10 cellular contexts compared by ENCODE assay signal in genomic region chr18:71398530-71398929, GRCh38.
A peak's percentile ranks its signal among the peaks of the same experiment; 100 is the strongest.
DNase-seq lines count a peak whose midpoint lies in the region; ATAC-seq and TF ChIP-seq lines count a peak whose summit lies in the region.
"Had no signal": no experiment of that assay in that cellular context is flagged by ENCODE, and none has a peak within 500 bp of the region (broad histone marks: within the 10 kb centered on the region; RNA-seq: fewer than 3 reads in every experiment).

No MANE protein-coding gene starts in this region.

- H3F3A ChIP-seq in SU-DHL-6 (ENCODE audit: insufficient read depth), result no peaks in the 10 kb centered on the region

- no peak overlapping the region for H3K4me3 ChIP-seq in SU-DHL-6 (ENCODE audit: insufficient read depth, low read length, poor library complexity, severe bottlenecking)
- H3K4me3 ChIP-seq in heart right ventricle, result no peak overlapping the region

- H3K79me2 ChIP-seq in SU-DHL-6 (ENCODE audit: insufficient read depth, low read length), result no peaks in the 10 kb centered on the region

- H3K27me3 ChIP-seq in SU-DHL-6 (ENCODE audit: low read length) (no peaks in the 10 kb centered on the region), heart right ventricle (no peaks in the 10 kb centered on the region)

- H3K36me3 ChIP-seq in SU-DHL-6 (ENCODE audit: low read length), result no peaks in the 10 kb centered on the region
- H3K36me3 ChIP-seq in heart right ventricle, result no peaks in the 10 kb centered on the region

- no peak overlapping the region for H3K27ac ChIP-seq in SU-DHL-6 (ENCODE audit: low read depth, low read length)
- H3K27ac ChIP-seq in heart right ventricle, result no peak overlapping the region

- H3K27ac Mint-ChIP-seq in Calu3 (ENCODE audit: unreplicated experiment), result no peak overlapping the region

- 46 to 48% methylated on average over 4 of the region's 4 CpGs for WGBS in heart right ventricle, 2 donors

- H3K9me3 Mint-ChIP-seq in Calu3 (ENCODE audit: low read depth, unreplicated experiment), result no peaks in the 10 kb centered on the region

- no peaks in the 10 kb centered on the region for H3K27me3 Mint-ChIP-seq in Calu3 (ENCODE audit: unreplicated experiment)

- H3K9me2 ChIP-seq in SU-DHL-6 (replicated peaks; ENCODE audit: insufficient read depth, low read length), result no peaks in the 10 kb centered on the region

- H3K4me3 Mint-ChIP-seq in Calu3 (ENCODE audit: low read depth, unreplicated experiment), result no peak overlapping the region

- TF ChIP-seq CTCF in Calu3 (IDR thresholded peaks at IDR 0.05; ENCODE audit: unreplicated experiment), result peak; percentile 28
- TF ChIP-seq CTCF in SU-DHL-6 (IDR thresholded peaks at IDR 0.05; ENCODE audit: insufficient read depth, low read length, poor library complexity, severe bottlenecking), result peak; percentile 31
- no peak for TF ChIP-seq CTCF in heart right ventricle (IDR thresholded peaks at IDR 0.05)

- CTCF ChIA-PET in Calu3 (lab: Charles Lee), result interaction anchor here (1.7 kb wide), 1 partner anchor 9 kb away, joined by 5 read pairs; no protein-coding TSS in a partner anchor

- no peaks in the 10 kb centered on the region for H4K20me1 ChIP-seq in SU-DHL-6 (ENCODE audit: low read depth, low read length)

- no TSS peak for BruUV-seq in Calu3 (replicated peaks; lab: Mats Ljungman, UMichigan)

- intact Hi-C loops in Calu3 (cut with micrococcal nuclease; ENCODE audit: unreplicated experiment), result loop anchor here (1.0 to 10.0 kb wide), 3 partner anchors 643 to 1136 kb away; no protein-coding TSS in a partner anchor
- intact Hi-C loops in heart right ventricle (cut with DNase I), result no loop called here

- no peak overlapping the region for H3K9ac ChIP-seq in SU-DHL-6 (ENCODE audit: low read length)

- H2AFZ ChIP-seq in SU-DHL-6 (ENCODE audit: low read depth, low read length, severe bottlenecking), result peak overlapping the region; percentile 4

- no peaks in the 10 kb centered on the region for H3K36me3 Mint-ChIP-seq in Calu3 (ENCODE audit: insufficient read depth, unreplicated experiment)

- no peaks in the 10 kb centered on the region for H3K4me1 ChIP-seq in heart right ventricle

- H3K4me2 ChIP-seq in SU-DHL-6 (ENCODE audit: low read depth, low read length, poor library complexity, severe bottlenecking), result no peak overlapping the region

- DNase-seq in Calu3, result peak; percentile 32
- peak; percentile 47 for DNase-seq in NCI-H1048 (lab: John Stamatoyannopoulos, UW)
- DNase-seq in islet precursor cell, result peak; percentile 72
- no peak for DNase-seq in heart right ventricle
- no peak for DNase-seq in mesenteric fat pad (ENCODE audit: low spot score)
- DNase-seq in activated T-cell treated with anti-CD3 and anti-CD28 coated beads, Interleukin-2, amount 50 U/mL, for 1 hour, result no peak
- no peak for DNase-seq in stimulated activated CD4-positive, alpha-beta T cell treated with anti-CD3 and anti-CD28 coated beads, Interleukin-15, amount 100 ng/mL, for 24 hours
- DNase-seq: left cardiac atrium, T-helper 9 cell had no signal

- H3K9me3 ChIP-seq in SU-DHL-6 (ENCODE audit: insufficient read depth, low read length), result no peaks in the 10 kb centered on the region
- H3K9me3 ChIP-seq in heart right ventricle, result no peaks in the 10 kb centered on the region

- no peaks in the 10 kb centered on the region for H3K4me1 Mint-ChIP-seq in Calu3 (ENCODE audit: low read depth, unreplicated experiment)

- ATAC-seq in heart right ventricle, result no peak
- ATAC-seq: left cardiac atrium had no signal

Comparison
In these comparisons a context has a peak if more than half of its experiments do, and no peak if none do; other contexts are left out.
1. DNase-seq: peak in Calu3 (single experiment), NCI-H1048 (single experiment) and islet precursor cell (single experiment); none in heart right ventricle (0 of 2), mesenteric fat pad (single experiment), activated T-cell treated with anti-CD3 and anti-CD28 coated beads, Interleukin-2, amount 50 U/mL, for 1 hour (single experiment) and stimulated activated CD4-positive, alpha-beta T cell treated with anti-CD3 and anti-CD28 coated beads, Interleukin-15, amount 100 ng/mL, for 24 hours (single experiment).
2. CTCF ChIP-seq: peak in Calu3 (single experiment) and SU-DHL-6 (single experiment); none in heart right ventricle (0 of 9).